ENCODE assay signal across 1 cellular context in the genomic region with DNA sequence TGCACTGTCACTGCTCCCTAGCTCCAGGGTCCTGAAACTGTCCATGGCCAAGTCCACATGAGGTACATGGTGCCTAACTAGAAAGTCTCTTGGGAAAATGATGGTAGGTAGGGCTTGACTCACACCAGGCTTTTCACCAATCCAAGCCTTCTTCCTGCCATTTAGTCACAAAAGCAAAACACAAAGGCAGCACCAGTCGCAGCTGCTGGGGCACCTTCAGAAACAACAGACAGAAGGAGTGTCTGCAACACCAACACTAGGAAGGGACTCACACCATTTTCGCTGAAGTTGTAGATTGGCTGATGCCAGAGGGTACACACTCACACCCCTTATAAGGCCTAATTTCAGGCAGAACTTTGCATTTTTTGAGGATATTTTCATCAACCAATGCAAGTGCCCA.
TF ChIP-seq lines count a peak whose summit lies in the region.

No MANE protein-coding gene starts in this region.

TF ChIP-seq in IMR-90, 13 proteins besides CTCF, POLR2A, EP300 and RAD21:
- no peak for TF ChIP-seq MAZ (IDR thresholded peaks at IDR 0.05; ENCODE audit: borderline replicate concordance, low read depth, low read length)
- TF ChIP-seq MXI1 (IDR thresholded peaks at IDR 0.05; ENCODE audit: borderline replicate concordance, low read depth, low read length) = no peak
- no peak for TF ChIP-seq BHLHE40 (IDR thresholded peaks at IDR 0.05; ENCODE audit: low read depth, low read length)
- TF ChIP-seq MAFK (IDR thresholded peaks at IDR 0.05; ENCODE audit: low read depth, low read length) = no peak
- TF ChIP-seq NFE2L2 (IDR thresholded peaks at IDR 0.05; ENCODE audit: low read depth, low read length) = no peak
- TF ChIP-seq RCOR1 (IDR thresholded peaks at IDR 0.05; ENCODE audit: insufficient replicate concordance, low read length) = no peak
- TF ChIP-seq SMC3 (IDR thresholded peaks at IDR 0.05; ENCODE audit: low read depth, low read length) = no peak
